ENCODE assay signal across 1 cellular context in genomic region chr12:121323908-121324307, GRCh38.
TF ChIP-seq lines count a peak whose summit lies in the region.

No MANE protein-coding gene starts in this region.

TF ChIP-seq in GM12878, 131 proteins besides CTCF, POLR2A, EP300 and RAD21:
- no peak for TF ChIP-seq SKIL (IDR thresholded peaks at IDR 0.05; ENCODE audit: low read depth, poor library complexity, severe bottlenecking)
- no peak for TF ChIP-seq HSF1 (IDR thresholded peaks at IDR 0.05; ENCODE audit: low read depth, low read length)
- peak in 1 of 2 experiments; percentile 36; a peak in 2 of 4 replicates for TF ChIP-seq BHLHE40 (IDR thresholded peaks at IDR 0.05; ENCODE audit: borderline replicate concordance in 1 of 2, low read depth in 2 of 2, low read length in 1 of 2)
- TF ChIP-seq PBX3 (IDR thresholded peaks at IDR 0.05; ENCODE audit: insufficient replicate concordance, low read depth, low read length): no peak
